ENCODE assay signal across 7 cellular contexts in genomic region chr7:36279251-36279925, GRCh38.
A peak's percentile ranks its signal among the peaks of the same experiment; 100 is the strongest.
DNase-seq lines count a peak whose midpoint lies in the region; ATAC-seq lines count a peak whose summit lies in the region.

No MANE protein-coding gene starts in this region.

- peak; percentile 79 for ATAC-seq in GM19023 (IDR thresholded peaks at IDR 0.05; ENCODE audit: unreplicated experiment)
- peak; percentile 74 for ATAC-seq in HG02759 (IDR thresholded peaks at IDR 0.05; ENCODE audit: unreplicated experiment)
- ATAC-seq in stimulated activated effector memory CD8-positive, alpha-beta T cell treated with anti-CD3 and anti-CD28 coated beads, Interleukin-12 subunit alpha, Interleukin-12 subunit beta, amount 100 ng/mL, for 72 hours: peak; percentile 67

- H3K27me3 Mint-ChIP-seq in T-helper 1 cell treated with Interleukin-12 subunit alpha and Interleukin-12 subunit beta and Interleukin-4 antibody, amounts not matched to agents 30 μg/mL and 1 μg/mL, for 36 hours (ENCODE audit: low read depth): no peaks in the 10 kb centered on the region

- H3K4me1 Mint-ChIP-seq in T-helper 1 cell treated with Interleukin-12 subunit alpha and Interleukin-12 subunit beta and Interleukin-4 antibody, amounts not matched to agents 30 μg/mL and 1 μg/mL, for 36 hours (ENCODE audit: low read depth): peaks cover 16% of the 10 kb centered on the region
- peaks cover 53% of the 10 kb centered on the region for H3K4me1 Mint-ChIP-seq in stimulated activated effector memory CD8-positive, alpha-beta T cell treated with anti-CD3 and anti-CD28 coated beads, Interleukin-12 subunit alpha, Interleukin-12 subunit beta, amount 100 ng/mL, for 72 hours

- peak overlapping the region; percentile 10 for H3K27ac Mint-ChIP-seq in T-helper 1 cell treated with Interleukin-12 subunit alpha and Interleukin-12 subunit beta and Interleukin-4 antibody, amounts not matched to agents 30 μg/mL and 1 μg/mL, for 36 hours
- H3K27ac Mint-ChIP-seq in stimulated activated effector memory CD8-positive, alpha-beta T cell treated with anti-CD3 and anti-CD28 coated beads, Interleukin-12 subunit alpha, Interleukin-12 subunit beta, amount 100 ng/mL, for 72 hours: no peak overlapping the region

- no peaks in the 10 kb centered on the region for H3K36me3 Mint-ChIP-seq in T-helper 1 cell treated with Interleukin-12 subunit alpha and Interleukin-12 subunit beta and Interleukin-4 antibody, amounts not matched to agents 30 μg/mL and 1 μg/mL, for 36 hours (ENCODE audit: low read depth)
- no peaks in the 10 kb centered on the region for H3K36me3 Mint-ChIP-seq in stimulated activated effector memory CD8-positive, alpha-beta T cell treated with anti-CD3 and anti-CD28 coated beads, Interleukin-12 subunit alpha, Interleukin-12 subunit beta, amount 100 ng/mL, for 72 hours

- no peaks in the 10 kb centered on the region for H3K9me3 Mint-ChIP-seq in T-helper 1 cell treated with Interleukin-12 subunit alpha and Interleukin-12 subunit beta and Interleukin-4 antibody, amounts not matched to agents 30 μg/mL and 1 μg/mL, for 36 hours
- H3K9me3 Mint-ChIP-seq in stimulated activated effector memory CD8-positive, alpha-beta T cell treated with anti-CD3 and anti-CD28 coated beads, Interleukin-12 subunit alpha, Interleukin-12 subunit beta, amount 100 ng/mL, for 72 hours: no peaks in the 10 kb centered on the region

- no peak for DNase-seq in stimulated activated effector memory CD8-positive, alpha-beta T cell treated with anti-CD3 and anti-CD28 coated beads, Interleukin-12 subunit alpha, Interleukin-12 subunit beta, amount 100 ng/mL, for 72 hours (ENCODE audit: low spot score in 2 of 2)
- DNase-seq in foreskin melanocyte (no peak), NCI-H774 (lab: John Stamatoyannopoulos, UW) (no peak), HCEC 1CT (no peak)

- H3K4me3 Mint-ChIP-seq in T-helper 1 cell treated with Interleukin-12 subunit alpha and Interleukin-12 subunit beta and Interleukin-4 antibody, amounts not matched to agents 30 μg/mL and 1 μg/mL, for 36 hours: no peak overlapping the region
- H3K4me3 Mint-ChIP-seq in stimulated activated effector memory CD8-positive, alpha-beta T cell treated with anti-CD3 and anti-CD28 coated beads, Interleukin-12 subunit alpha, Interleukin-12 subunit beta, amount 100 ng/mL, for 72 hours: peak overlapping the region; percentile 26
